In the genomic region with DNA sequence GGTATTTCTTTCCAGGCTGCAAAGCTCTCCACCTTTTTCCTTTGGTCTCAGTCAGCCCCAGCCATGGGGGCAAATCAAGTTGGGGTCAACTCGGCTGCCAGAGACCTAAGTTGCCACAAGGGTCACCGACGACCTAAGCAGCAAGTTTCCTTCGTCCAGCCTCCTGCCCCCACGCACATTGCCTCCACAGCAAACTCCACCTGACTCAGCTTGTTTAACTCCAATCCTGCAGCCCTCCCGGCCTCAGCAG, we compare ENCODE assay signal across 8 cellular contexts. TPM values are rescaled to one million over a fixed set of nuclear protein-coding genes. Genes with fewer than 3 reads are reported as not detected.
DNase-seq lines count a peak whose midpoint lies in the region; ATAC-seq and TF ChIP-seq lines count a peak whose summit lies in the region.

No MANE protein-coding gene starts in this region.

- H3K4me1 ChIP-seq in DOHH2 (ENCODE audit: control insufficient read depth, low read length) (peaks cover 44% of the 10 kb centered on the region), PC-9 (replicated peaks; ENCODE audit: insufficient read depth) (peaks cover 17% of the 10 kb centered on the region), esophagus muscularis mucosa (peaks cover 7 to 25% (median 23%) of the 10 kb centered on the region in 4 donors)

- no TSS peak for BruUV-seq in PC-9 (replicated peaks; lab: Mats Ljungman, UMichigan)

- intact Hi-C loops in PC-9 (cut with micrococcal nuclease; ENCODE audit: unreplicated experiment) (loop anchor here (5.0 kb wide), 2 partner anchors 123 to 212 kb away; partner anchors contain the start of gene CNOT2), esophagus muscularis mucosa (cut with DNase I) (loop anchor here (10.0 kb wide), 1 partner anchor 121 kb away; the partner anchor contains the start of gene CNOT2)

- peak overlapping the region; percentile 77 for H3K4me3 Mint-ChIP-seq in progenitor cell of endocrine pancreas (ENCODE audit: low read depth)

- no peak for TF ChIP-seq EP300 in esophagus muscularis mucosa (IDR thresholded peaks at IDR 0.05)

- H3K9me3 ChIP-seq in DOHH2 (ENCODE audit: control insufficient read depth, insufficient read depth, low read length) = no peaks in the 10 kb centered on the region
- no peaks in the 10 kb centered on the region for H3K9me3 ChIP-seq in PC-9 (ENCODE audit: insufficient read depth, low read depth)
- no peaks in the 10 kb centered on the region for H3K9me3 ChIP-seq in esophagus muscularis mucosa

- H3K9me3 Mint-ChIP-seq in progenitor cell of endocrine pancreas (ENCODE audit: low read depth) = no peaks in the 10 kb centered on the region

- H3K27ac ChIP-seq in DOHH2 (ENCODE audit: low read depth, low read length) (peak overlapping the region; percentile 64; the same call in 1 of the 2 replicates), PC-9 (no peak overlapping the region), esophagus muscularis mucosa (replicated peaks in 1 of 4) (no peak overlapping the region)

- H4K20me1 ChIP-seq in DOHH2 (ENCODE audit: control insufficient read depth, insufficient read depth, low read depth, low read length) (0 out of 2 replicates have a peak, but pooled peaks cover 7% of the 10 kb centered on the region), PC-9 (ENCODE audit: insufficient read depth) (no peaks in the 10 kb centered on the region)

- DNase-seq in PC-9 (no peak), esophagus muscularis mucosa (ENCODE audit: extremely low spot score) (no peak), progenitor cell of endocrine pancreas (ENCODE audit: low spot score, unreplicated experiment) (no peak), D341Med (ENCODE audit: low spot score) (no peak), MV-4-11 (lab: John Stamatoyannopoulos, UW) (no peak)
- no peak for DNase-seq in activated CD4-positive, alpha-beta T cell treated with anti-CD3 and anti-CD28 coated beads, Interleukin-2, amount 50 U/mL, for 1 hour

- H3K36me3 ChIP-seq in DOHH2 (ENCODE audit: control insufficient read depth, low read length) (peaks cover 29% of the 10 kb centered on the region), PC-9 (ENCODE audit: low read depth) (no peaks in the 10 kb centered on the region), esophagus muscularis mucosa (no peaks in the 10 kb centered on the region)

- peaks cover 25% of the 10 kb centered on the region for H3K27me3 Mint-ChIP-seq in progenitor cell of endocrine pancreas

- POLR2A ChIA-PET in PC-9 (lab: Charles Lee; ENCODE audit: unreplicated experiment) = no interaction called here

- H3K4me1 Mint-ChIP-seq in progenitor cell of endocrine pancreas (ENCODE audit: low read depth) = peaks cover 10% of the 10 kb centered on the region

- no peaks in the 10 kb centered on the region; the same call in 1 of the 2 replicates for H3K27me3 ChIP-seq in DOHH2 (ENCODE audit: control insufficient read depth, low read length)
- H3K27me3 ChIP-seq in PC-9 (ENCODE audit: insufficient read depth, low read depth) = no peaks in the 10 kb centered on the region
- H3K27me3 ChIP-seq in esophagus muscularis mucosa = peaks cover 0 to 46% (median 18%) of the 10 kb centered on the region in 4 donors

- H3K79me2 ChIP-seq in DOHH2 (ENCODE audit: control insufficient read depth, low read length) (peaks cover 49% of the 10 kb centered on the region), PC-9 (ENCODE audit: low read depth) (no peaks in the 10 kb centered on the region; the same call in 1 of the 2 replicates)

- ATAC-seq in GM18870 (IDR thresholded peaks at IDR 0.05; ENCODE audit: unreplicated experiment) = no peak

- H3K27ac Mint-ChIP-seq in progenitor cell of endocrine pancreas = peak overlapping the region; percentile 33

- TF ChIP-seq CTCF in DOHH2 (IDR thresholded peaks at IDR 0.05; ENCODE audit: low read depth, low read length, poor library complexity, severe bottlenecking) (no peak), PC-9 (conservative IDR thresholded peaks at IDR 0.05) (no peak), esophagus muscularis mucosa (IDR thresholded peaks at IDR 0.05) (no peak), progenitor cell of endocrine pancreas (IDR thresholded peaks at IDR 0.05; ENCODE audit: unreplicated experiment) (no peak)

- H3K4me3 ChIP-seq in DOHH2 (ENCODE audit: low read length) (peak overlapping the region; percentile 94), PC-9 (peak overlapping the region; percentile 66), esophagus muscularis mucosa (peak overlapping the region; percentile 74 to 79 (median 75))

- H3K4me2 ChIP-seq in DOHH2 (ENCODE audit: low read length) = peak overlapping the region; percentile 97
- peak overlapping the region; percentile 77 for H3K4me2 ChIP-seq in PC-9

- no peak for TF ChIP-seq POLR2A in esophagus muscularis mucosa (IDR thresholded peaks at IDR 0.05; ENCODE audit: low read depth)

- CTCF ChIA-PET in PC-9 (lab: Charles Lee) = no interaction called here

- peaks cover 35% of the 10 kb centered on the region for H3F3A ChIP-seq in DOHH2 (ENCODE audit: control insufficient read depth, insufficient read depth)
- peaks cover 5% of the 10 kb centered on the region; the same call in 1 of the 2 replicates for H3F3A ChIP-seq in PC-9 (ENCODE audit: insufficient read depth, low read depth)

- 7% methylated on average over 4 of the region's 6 CpGs for WGBS in esophagus muscularis mucosa

- H3K9me2 ChIP-seq in DOHH2 (replicated peaks; ENCODE audit: control insufficient read depth, low read length) (no peaks in the 10 kb centered on the region), PC-9 (ENCODE audit: insufficient read depth) (no peaks in the 10 kb centered on the region)

- peak overlapping the region; percentile 90 for H2AFZ ChIP-seq in PC-9

- no peaks in the 10 kb centered on the region for H3K36me3 Mint-ChIP-seq in progenitor cell of endocrine pancreas (ENCODE audit: insufficient read depth)

RNA-seq across cellular contexts. Expression of gene KCNMB4, which starts 0.8 kb away (rescaled TPM):
- total RNA-seq in PC-9 (2021) (6.3 and 6.7 TPM in 2 replicates), esophagus muscularis mucosa (10 to 100 TPM in 1 of 4 donors, 1 to 10 TPM in 3; 6.6 to 10.3 (median 8.0) TPM), progenitor cell of endocrine pancreas (8.2 and 9.6 TPM in 2 replicates)
